ENCODE assay signal across 8 cellular contexts in the genomic region with DNA sequence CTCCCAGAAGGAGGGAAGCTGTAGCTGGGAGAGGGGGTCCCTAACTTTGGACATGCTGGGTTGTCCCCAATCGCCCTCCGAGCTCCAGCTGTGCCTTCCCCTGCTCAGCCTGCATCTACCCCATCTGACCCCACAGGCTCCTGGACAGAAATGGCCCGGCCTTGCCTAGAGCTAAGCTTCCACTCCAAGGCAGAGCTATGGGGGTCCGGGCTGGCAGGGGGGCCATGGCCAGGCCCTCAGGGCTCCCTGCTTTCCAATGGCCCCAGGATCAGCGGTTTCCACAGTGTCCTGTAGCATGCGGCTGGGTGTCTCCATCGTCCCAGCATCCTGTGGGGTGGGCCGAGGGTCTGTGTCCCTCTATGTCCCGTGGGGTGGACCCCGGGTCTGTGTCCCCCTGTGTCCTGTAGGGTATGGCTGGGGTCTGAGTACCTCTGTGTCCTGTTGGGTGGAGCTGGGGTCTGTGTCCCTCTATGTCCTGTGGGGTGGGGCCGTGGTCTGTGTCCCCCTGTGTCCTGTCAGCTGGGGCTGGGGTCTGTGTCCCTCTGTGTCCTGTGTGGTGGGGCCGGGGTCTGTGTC.
DNase-seq lines count a peak whose midpoint lies in the region; ATAC-seq, FAIRE-seq and TF ChIP-seq lines count a peak whose summit lies in the region.

No MANE protein-coding gene starts in this region.

- intact Hi-C loops in activated CD4-positive, alpha-beta T cell treated with anti-CD3 and anti-CD28 coated beads for 36 hours (cut with DNase I, micrococcal nuclease): loop anchor here in 1 of 2 experiments (5.0 kb wide), 1 partner anchor 390 kb away; a partner anchor contains a TSS
- intact Hi-C loops in K562 (cut with micrococcal nuclease): no loop called here

- BruUV-seq in K562 (replicated peaks; lab: Mats Ljungman, UMichigan): no TSS peak

- H3K27me3 ChIP-seq in K562 (ENCODE audit: control insufficient read depth in 2 of 2, insufficient read depth in 2 of 2, low read length in 2 of 2) (peaks cover 0 to 9% of the 10 kb centered on the region in 2 experiments; a peak in 1 of 5 replicates), thymus (ENCODE audit: control insufficient read depth, insufficient read depth) (no peaks in the 10 kb centered on the region)

- no peak for TF ChIP-seq RAD21 in K562 (CRISPR knock-in tag; conservative IDR thresholded peaks at IDR 0.05 in 1 of 2, IDR thresholded peaks at IDR 0.05 in 1 of 2)

- no peak overlapping the region for H3K4me3 Mint-ChIP-seq in activated CD4-positive, alpha-beta T cell treated with anti-CD3 and anti-CD28 coated beads for 36 hours
- no peak overlapping the region for H3K4me3 Mint-ChIP-seq in mesothelial cell of epicardium

- H3K36me3 Mint-ChIP-seq in activated CD4-positive, alpha-beta T cell treated with anti-CD3 and anti-CD28 coated beads for 36 hours (ENCODE audit: low read depth): no peaks in the 10 kb centered on the region
- H3K36me3 Mint-ChIP-seq in mesothelial cell of epicardium: no peaks in the 10 kb centered on the region

- H2AFZ ChIP-seq in K562 (ENCODE audit: low read depth, low read length): peak overlapping the region; percentile 58; the same call in 1 of the 2 replicates

- no peak for ATAC-seq in activated CD4-positive, alpha-beta T cell treated with anti-CD3 and anti-CD28 coated beads for 36 hours
- ATAC-seq in K562 (no peak; the same call in 1 of the 3 replicates), GM21576 (IDR thresholded peaks at IDR 0.05; ENCODE audit: unreplicated experiment) (no peak)

- TF ChIP-seq CTCF in K562 (IDR thresholded peaks at IDR 0.05 in 2 of 3, conservative IDR thresholded peaks at IDR 0.05 in 1 of 3; ENCODE audit: insufficient read depth in 2 of 3, low read depth in 1 of 3, low read length in 3 of 3): no peak
- no peak for TF ChIP-seq CTCF in mesothelial cell of epicardium (IDR thresholded peaks at IDR 0.05; ENCODE audit: unreplicated experiment)

- peaks cover 6% of the 10 kb centered on the region; the same call in 1 of the 2 replicates for H4K20me1 ChIP-seq in K562 (replicated peaks; ENCODE audit: control insufficient read depth, insufficient read depth, low read length)

- peak overlapping the region in 1 of 2 experiments; percentile 52; a peak in 1 of 4 replicates for H3K9ac ChIP-seq in K562 (ENCODE audit: insufficient read depth in 1 of 2, low read depth in 2 of 2, low read length in 2 of 2)

- no peaks in the 10 kb centered on the region for H3K9me1 ChIP-seq in K562 (ENCODE audit: control insufficient read depth, insufficient read depth, low read length)

- no peak for TF ChIP-seq EP300 in K562 (IDR thresholded peaks at IDR 0.05; ENCODE audit: low read length)

- H3K4me3 ChIP-seq in K562: no peak overlapping the region
- peak overlapping the region; percentile 56 for H3K4me3 ChIP-seq in thymus (ENCODE audit: low read length)

- POLR2A ChIA-PET in activated CD4-positive, alpha-beta T cell treated with anti-CD3 and anti-CD28 coated beads for 36 hours (lab: Charles Lee): no interaction called here
- POLR2A ChIA-PET in K562 (lab: Yijun Ruan, JAX): interaction anchor here (0.6 to 1.0 kb wide), 2 partner anchors 17 to 1495 kb away, joined by 3 to 4 read pairs; no protein-coding TSS in a partner anchor

- H3K4me2 ChIP-seq in K562 (ENCODE audit: insufficient read depth, low read length): no peak overlapping the region; the same call in 1 of the 2 replicates

- FAIRE-seq in K562 (lab: Jason Lieb, UNC): no peak
- no peak for FAIRE-seq in GM12892 (lab: Jason Lieb, UNC)

- H3K27ac ChIP-seq in K562 (ENCODE audit: extremely low read depth, low read depth, low read length): no peak overlapping the region
- H3K27ac ChIP-seq in thymus (ENCODE audit: low read depth): peak overlapping the region; percentile 84

- peaks cover 15% of the 10 kb centered on the region for H3K4me1 Mint-ChIP-seq in activated CD4-positive, alpha-beta T cell treated with anti-CD3 and anti-CD28 coated beads for 36 hours
- H3K4me1 Mint-ChIP-seq in mesothelial cell of epicardium: peaks cover 38% of the 10 kb centered on the region

- CTCF ChIA-PET in activated CD4-positive, alpha-beta T cell treated with anti-CD3 and anti-CD28 coated beads for 36 hours (lab: Charles Lee): interaction anchor here (0.5 to 2.9 kb wide), 5 partner anchors 7 to 1809 kb away, joined by 3 to 12 read pairs (median 3); no protein-coding TSS in a partner anchor
- CTCF ChIA-PET in K562 (lab: Yijun Ruan, JAX; ENCODE audit: low intra/inter-chr PET ratio): no interaction called here

- H3K9me3 Mint-ChIP-seq in activated CD4-positive, alpha-beta T cell treated with anti-CD3 and anti-CD28 coated beads for 36 hours (ENCODE audit: low read depth): no peaks in the 10 kb centered on the region
- no peaks in the 10 kb centered on the region for H3K9me3 Mint-ChIP-seq in mesothelial cell of epicardium

- 0 out of 2 replicates have a peak, but pooled peaks cover 2% of the 10 kb centered on the region for H3K9me3 ChIP-seq in K562 (replicated peaks; ENCODE audit: control insufficient read depth, insufficient read depth, low read depth, low read length)
- peaks cover 3% of the 10 kb centered on the region for H3K9me3 ChIP-seq in thymus (ENCODE audit: control insufficient read depth)

- TF ChIP-seq POLR2A in K562 (conservative IDR thresholded peaks at IDR 0.05) (no peak), GM12892 (IDR thresholded peaks at IDR 0.05; ENCODE audit: low read depth, low read length) (no peak)

- H3K4me1 ChIP-seq in K562 (replicated peaks in 1 of 2; ENCODE audit: control insufficient read depth in 2 of 2, insufficient read depth in 2 of 2, low read length in 2 of 2) (peaks cover 0 to 42% of the 10 kb centered on the region in 2 experiments; a peak in 3 of 5 replicates), thymus (ENCODE audit: control insufficient read depth, insufficient read depth, low read length) (peaks cover 5% of the 10 kb centered on the region)

- WGBS in K562 (ENCODE audit: insufficient coverage, low coverage, missing lambda C conversion rate): 8% methylated on average over 9 of the region's 12 CpGs
- WGBS in thymus: 87% methylated on average over 12 of the region's 12 CpGs

- H3K27me3 Mint-ChIP-seq in activated CD4-positive, alpha-beta T cell treated with anti-CD3 and anti-CD28 coated beads for 36 hours: no peaks in the 10 kb centered on the region
- H3K27me3 Mint-ChIP-seq in mesothelial cell of epicardium (ENCODE audit: low read depth): no peaks in the 10 kb centered on the region

- H3K27ac Mint-ChIP-seq in activated CD4-positive, alpha-beta T cell treated with anti-CD3 and anti-CD28 coated beads for 36 hours: peak overlapping the region; percentile 81
- peak overlapping the region; percentile 88 for H3K27ac Mint-ChIP-seq in mesothelial cell of epicardium

- H3K79me2 ChIP-seq in K562 (ENCODE audit: control insufficient read depth, insufficient read depth, low read length): no peaks in the 10 kb centered on the region

- H3K36me3 ChIP-seq in K562 (ENCODE audit: control insufficient read depth, insufficient read depth, low read length): no peaks in the 10 kb centered on the region
- H3K36me3 ChIP-seq in thymus (ENCODE audit: control insufficient read depth, insufficient read depth): no peaks in the 10 kb centered on the region

- DNase-seq in activated CD4-positive, alpha-beta T cell treated with anti-CD3 and anti-CD28 coated beads for 36 hours: no peak
- DNase-seq in activated CD4-positive, alpha-beta T cell treated with anti-CD3 and anti-CD28 coated beads for 48 hours: no peak
- DNase-seq in K562 (ENCODE audit: extremely low read depth in 1 of 4, low spot score in 3 of 4) (no peak), mesothelial cell of epicardium (ENCODE audit: low spot score in 2 of 2, unreplicated experiment in 2 of 2) (no peak), COLO668 (lab: John Stamatoyannopoulos, UW; ENCODE audit: unreplicated experiment) (no peak), GM12892 (ENCODE audit: insufficient read length) (no peak)

- in situ Hi-C loops in K562 (cut with MboI): no loop called here

TF ChIP-seq in K562, 482 proteins besides CTCF, POLR2A, EP300 and RAD21 (continues in another document):
- TF ChIP-seq FOXA1 (IDR thresholded peaks at IDR 0.05; ENCODE audit: borderline replicate concordance) (no peak), RBBP5 (IDR thresholded peaks at IDR 0.05; ENCODE audit: borderline replicate concordance, insufficient read depth, low read length, poor library complexity, severe bottlenecking) (no peak), ZFP36 (IDR thresholded peaks at IDR 0.05; ENCODE audit: low read depth, low read length, partially characterized antibody) (no peak), ZNF140 (CRISPR knock-in tag; IDR thresholded peaks at IDR 0.05) (no peak), ZNF764 (CRISPR knock-in tag; IDR thresholded peaks at IDR 0.05; ENCODE audit: low read depth) (no peak), TAF1 (IDR thresholded peaks at IDR 0.05; ENCODE audit: control insufficient read depth, extremely low read depth, insufficient read depth, low read length, severe bottlenecking) (no peak), CAMTA2 (CRISPR knock-in tag; conservative IDR thresholded peaks at IDR 0.05) (no peak), ZNF436 (CRISPR knock-in tag; IDR thresholded peaks at IDR 0.05) (no peak)
- TF ChIP-seq, protein P1, sequence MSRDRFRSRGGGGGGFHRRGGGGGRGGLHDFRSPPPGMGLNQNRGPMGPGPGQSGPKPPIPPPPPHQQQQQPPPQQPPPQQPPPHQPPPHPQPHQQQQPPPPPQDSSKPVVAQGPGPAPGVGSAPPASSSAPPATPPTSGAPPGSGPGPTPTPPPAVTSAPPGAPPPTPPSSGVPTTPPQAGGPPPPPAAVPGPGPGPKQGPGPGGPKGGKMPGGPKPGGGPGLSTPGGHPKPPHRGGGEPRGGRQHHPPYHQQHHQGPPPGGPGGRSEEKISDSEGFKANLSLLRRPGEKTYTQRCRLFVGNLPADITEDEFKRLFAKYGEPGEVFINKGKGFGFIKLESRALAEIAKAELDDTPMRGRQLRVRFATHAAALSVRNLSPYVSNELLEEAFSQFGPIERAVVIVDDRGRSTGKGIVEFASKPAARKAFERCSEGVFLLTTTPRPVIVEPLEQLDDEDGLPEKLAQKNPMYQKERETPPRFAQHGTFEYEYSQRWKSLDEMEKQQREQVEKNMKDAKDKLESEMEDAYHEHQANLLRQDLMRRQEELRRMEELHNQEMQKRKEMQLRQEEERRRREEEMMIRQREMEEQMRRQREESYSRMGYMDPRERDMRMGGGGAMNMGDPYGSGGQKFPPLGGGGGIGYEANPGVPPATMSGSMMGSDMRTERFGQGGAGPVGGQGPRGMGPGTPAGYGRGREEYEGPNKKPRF (IDR thresholded peaks at IDR 0.05; ENCODE audit: low read depth, low read length): no peak
- TF ChIP-seq, protein P2, sequence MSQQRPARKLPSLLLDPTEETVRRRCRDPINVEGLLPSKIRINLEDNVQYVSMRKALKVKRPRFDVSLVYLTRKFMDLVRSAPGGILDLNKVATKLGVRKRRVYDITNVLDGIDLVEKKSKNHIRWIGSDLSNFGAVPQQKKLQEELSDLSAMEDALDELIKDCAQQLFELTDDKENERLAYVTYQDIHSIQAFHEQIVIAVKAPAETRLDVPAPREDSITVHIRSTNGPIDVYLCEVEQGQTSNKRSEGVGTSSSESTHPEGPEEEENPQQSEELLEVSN (IDR thresholded peaks at IDR 0.05; ENCODE audit: borderline replicate concordance in 1 of 2, extremely low read depth in 1 of 2, insufficient read depth in 1 of 2, insufficient read length in 1 of 2, low read depth in 1 of 2, low read length in 1 of 2, poor library complexity in 1 of 2, severe bottlenecking in 1 of 2): peak in 1 of 2 experiments; percentile 13
